ENCODE assay signal across 11 cellular contexts in genomic region chr1:26277261-26277661, GRCh38. TPM values are rescaled to one million over a fixed set of nuclear protein-coding genes. Genes with fewer than 3 reads are reported as not detected.
DNase-seq lines count a peak whose midpoint lies in the region; ATAC-seq and TF ChIP-seq lines count a peak whose summit lies in the region.
"Had no signal": no experiment of that assay in that cellular context is flagged by ENCODE, and none has a peak within 500 bp of the region (broad histone marks: within the 10 kb centered on the region; RNA-seq: fewer than 3 reads in every experiment).

No MANE protein-coding gene starts in this region.

- peaks cover 54% of the 10 kb centered on the region for H3K4me1 Mint-ChIP-seq in T-helper 1 cell treated with Interleukin-12 subunit alpha and Interleukin-12 subunit beta and Interleukin-4 antibody, amounts not matched to agents 30 μg/mL and 1 μg/mL, for 36 hours (ENCODE audit: low read depth)
- peaks cover 58% of the 10 kb centered on the region for H3K4me1 Mint-ChIP-seq in activated naive CD8-positive, alpha-beta T cell treated with anti-CD3 and anti-CD28 coated beads, Interleukin-2, amount 10 ng/mL, durations not matched to agents 7 days and 5 days

- TF ChIP-seq POLR2A in right lobe of liver (IDR thresholded peaks at IDR 0.05): peak; percentile 39

- H3K27me3 Mint-ChIP-seq in T-helper 1 cell treated with Interleukin-12 subunit alpha and Interleukin-12 subunit beta and Interleukin-4 antibody, amounts not matched to agents 30 μg/mL and 1 μg/mL, for 36 hours (ENCODE audit: low read depth): no peaks in the 10 kb centered on the region
- no peaks in the 10 kb centered on the region for H3K27me3 Mint-ChIP-seq in activated naive CD8-positive, alpha-beta T cell treated with anti-CD3 and anti-CD28 coated beads, Interleukin-2, amount 10 ng/mL, durations not matched to agents 7 days and 5 days

- H3K9me3 Mint-ChIP-seq in T-helper 1 cell treated with Interleukin-12 subunit alpha and Interleukin-12 subunit beta and Interleukin-4 antibody, amounts not matched to agents 30 μg/mL and 1 μg/mL, for 36 hours: no peaks in the 10 kb centered on the region
- no peaks in the 10 kb centered on the region for H3K9me3 Mint-ChIP-seq in activated naive CD8-positive, alpha-beta T cell treated with anti-CD3 and anti-CD28 coated beads, Interleukin-2, amount 10 ng/mL, durations not matched to agents 7 days and 5 days
- H3K9me3 Mint-ChIP-seq: neural progenitor cell had no signal

- ATAC-seq in activated naive CD8-positive, alpha-beta T cell treated with anti-CD3 and anti-CD28 coated beads, Interleukin-2, amount 10 ng/mL, durations not matched to agents 7 days and 5 days (ENCODE audit: low read depth): no peak
- peak; percentile 29 to 50 (median 40) for ATAC-seq in right lobe of liver

- 23% methylated on average over 3 of the region's 3 CpGs for WGBS in right lobe of liver (ENCODE audit: insufficient coverage, low coverage, low lambda C conversion rate, missing lambda C conversion rate)

- H3K36me3 ChIP-seq in right lobe of liver: no peaks in the 10 kb centered on the region
- H3K36me3 ChIP-seq: neural progenitor cell had no signal

- no peak for TF ChIP-seq CTCF in right lobe of liver (IDR thresholded peaks at IDR 0.05)

- H3K4me3 Mint-ChIP-seq in T-helper 1 cell treated with Interleukin-12 subunit alpha and Interleukin-12 subunit beta and Interleukin-4 antibody, amounts not matched to agents 30 μg/mL and 1 μg/mL, for 36 hours: peak overlapping the region; percentile 79
- H3K4me3 Mint-ChIP-seq in activated naive CD8-positive, alpha-beta T cell treated with anti-CD3 and anti-CD28 coated beads, Interleukin-2, amount 10 ng/mL, durations not matched to agents 7 days and 5 days: peak overlapping the region; percentile 70
- H3K4me3 Mint-ChIP-seq: neural progenitor cell had no signal

- peak overlapping the region; percentile 98 for H3K27ac Mint-ChIP-seq in T-helper 1 cell treated with Interleukin-12 subunit alpha and Interleukin-12 subunit beta and Interleukin-4 antibody, amounts not matched to agents 30 μg/mL and 1 μg/mL, for 36 hours
- H3K27ac Mint-ChIP-seq in activated naive CD8-positive, alpha-beta T cell treated with anti-CD3 and anti-CD28 coated beads, Interleukin-2, amount 10 ng/mL, durations not matched to agents 7 days and 5 days: peak overlapping the region; percentile 91
- H3K27ac Mint-ChIP-seq: neural progenitor cell had no signal

- H3K36me3 Mint-ChIP-seq in T-helper 1 cell treated with Interleukin-12 subunit alpha and Interleukin-12 subunit beta and Interleukin-4 antibody, amounts not matched to agents 30 μg/mL and 1 μg/mL, for 36 hours (ENCODE audit: low read depth): peaks cover 41% of the 10 kb centered on the region
- H3K36me3 Mint-ChIP-seq in activated naive CD8-positive, alpha-beta T cell treated with anti-CD3 and anti-CD28 coated beads, Interleukin-2, amount 10 ng/mL, durations not matched to agents 7 days and 5 days: peaks cover 36% of the 10 kb centered on the region

- H3K9me3 ChIP-seq in right lobe of liver: no peaks in the 10 kb centered on the region

- no peak overlapping the region for H3K4me3 ChIP-seq in right lobe of liver
- H3K4me3 ChIP-seq: neural progenitor cell had no signal

- intact Hi-C loops in right lobe of liver (cut with DNase I): no loop called here

- H3K4me1 ChIP-seq in right lobe of liver: peaks cover 0 to 44% (median 21%) of the 10 kb centered on the region in 4 donors

- H3K27ac ChIP-seq in right lobe of liver (peak overlapping the region; percentile 56 to 88 (median 60)), substantia nigra (ENCODE audit: low read depth, low read length, poor library complexity, severe bottlenecking) (peak overlapping the region; percentile 5)
- H3K27ac ChIP-seq: neural progenitor cell had no signal

- POLR2A ChIA-PET in activated naive CD8-positive, alpha-beta T cell treated with anti-CD3 and anti-CD28 coated beads, Interleukin-2, amount 10 ng/mL, durations not matched to agents 7 days and 5 days (lab: Charles Lee): interaction anchor here (1.0 to 20.6 kb wide), 5 partner anchors 7 to 123 kb away, joined by 3 to 1079 read pairs (median 13); partner anchors contain the start of genes CD52 and UBXN11

- no peaks in the 10 kb centered on the region for H3K27me3 ChIP-seq in right lobe of liver
- H3K27me3 ChIP-seq: neural progenitor cell had no signal

- DNase-seq in T-helper 1 cell: no peak
- no peak for DNase-seq in activated naive CD8-positive, alpha-beta T cell treated with anti-CD3 and anti-CD28 coated beads, Interleukin-2, amount 10 ng/mL, durations not matched to agents 7 days and 5 days
- DNase-seq in right lobe of liver: peak in 2 of 3 donors; percentile 42 to 51
- no peak for DNase-seq in substantia nigra (lab: John Stamatoyannopoulos, UW)
- DNase-seq in superior temporal gyrus (ENCODE audit: extremely low spot score): no peak
- DNase-seq in NCI-H2196 (lab: John Stamatoyannopoulos, UW; ENCODE audit: unreplicated experiment): no peak
- no peak for DNase-seq in NCI-H1417 (lab: John Stamatoyannopoulos, UW)
- DNase-seq: NCI-H2029 had no signal

RNA-seq across cellular contexts. Expression of gene SH3BGRL3, which starts 2.6 kb away (rescaled TPM):
- 100 to 1,000 TPM; 531 to 542 TPM for total RNA-seq in activated naive CD8-positive, alpha-beta T cell treated with anti-CD3 and anti-CD28 coated beads, Interleukin-2, amount 10 ng/mL, durations not matched to agents 7 days and 5 days
- 10 to 100 TPM; 26.3 to 61.8 (median 34.9) TPM for total RNA-seq in right lobe of liver

RNA-seq across cellular contexts. Expression of gene UBXN11, which starts 29.2 kb away (rescaled TPM):
- 10 to 100 TPM; 60.5 to 64.1 TPM for total RNA-seq in activated naive CD8-positive, alpha-beta T cell treated with anti-CD3 and anti-CD28 coated beads, Interleukin-2, amount 10 ng/mL, durations not matched to agents 7 days and 5 days
- total RNA-seq in right lobe of liver: 10 to 100 TPM in 1 of 6 experiments, 1 to 10 TPM in 5; 4.3 to 11.3 (median 7.0) TPM

RNA-seq across cellular contexts. Expression of gene CD52, which starts 40.5 kb away (rescaled TPM):
- total RNA-seq in activated naive CD8-positive, alpha-beta T cell treated with anti-CD3 and anti-CD28 coated beads, Interleukin-2, amount 10 ng/mL, durations not matched to agents 7 days and 5 days: 1,000 to 10,000 TPM; 1,078 to 1,088 TPM
- total RNA-seq in right lobe of liver: 10 to 100 TPM in 2 of 6 experiments, 1 to 10 TPM in 4; 2.8 to 17.6 (median 8.5) TPM
- total RNA-seq: fibroblast of lung had no signal

RNA-seq across cellular contexts. Expression of gene CEP85, which starts 43.3 kb away (rescaled TPM):
- 10 to 100 TPM; 36.0 to 37.2 TPM for total RNA-seq in activated naive CD8-positive, alpha-beta T cell treated with anti-CD3 and anti-CD28 coated beads, Interleukin-2, amount 10 ng/mL, durations not matched to agents 7 days and 5 days
- 1 to 10 TPM; 5.2 to 7.8 (median 5.8) TPM for total RNA-seq in right lobe of liver

Comparison
In these comparisons a context has a peak if more than half of its experiments do, and no peak if none do; other contexts are left out.
1. DNase-seq: peak in right lobe of liver (2 of 3); none in T-helper 1 cell (0 of 5), activated naive CD8-positive, alpha-beta T cell treated with anti-CD3 and anti-CD28 coated beads, Interleukin-2, amount 10 ng/mL, durations not matched to agents 7 days and 5 days (single experiment), substantia nigra (0 of 49), superior temporal gyrus (single experiment), NCI-H2196 (single experiment) and NCI-H1417 (0 of 3).
2. RNA of gene SH3BGRL3, which starts 2.6 kb away (total RNA-seq): 531 to 542 TPM in activated naive CD8-positive, alpha-beta T cell treated with anti-CD3 and anti-CD28 coated beads, Interleukin-2, amount 10 ng/mL, durations not matched to agents 7 days and 5 days; 26.3 to 61.8 TPM in right lobe of liver; every median in the first group is over 4 times any median in the second.
3. RNA of gene UBXN11, which starts 29.2 kb away (total RNA-seq): 60.5 to 64.1 TPM in activated naive CD8-positive, alpha-beta T cell treated with anti-CD3 and anti-CD28 coated beads, Interleukin-2, amount 10 ng/mL, durations not matched to agents 7 days and 5 days; 4.3 to 11.3 TPM in right lobe of liver; every median in the first group is over 4 times any median in the second.
4. RNA of gene CD52, which starts 40.5 kb away (total RNA-seq): 1,078 to 1,088 TPM in activated naive CD8-positive, alpha-beta T cell treated with anti-CD3 and anti-CD28 coated beads, Interleukin-2, amount 10 ng/mL, durations not matched to agents 7 days and 5 days; 2.8 to 17.6 TPM in right lobe of liver; every median in the first group is over 10 times any median in the second.